ENCODE assay signal across 3 cellular contexts in genomic region chr5:69091771-69092170, GRCh38.
TF ChIP-seq lines count a peak whose summit lies in the region.

No MANE protein-coding gene starts in this region.

TF ChIP-seq in SK-N-SH, 30 proteins besides CTCF, POLR2A, EP300 and RAD21 (continues in another document):
- TF ChIP-seq YY1 (IDR thresholded peaks at IDR 0.05; ENCODE audit: low read depth) (no peak), MXI1 (IDR thresholded peaks at IDR 0.05; ENCODE audit: low read depth, low read length) (no peak), NRF1 (IDR thresholded peaks at IDR 0.05; ENCODE audit: low read depth, low read length) (no peak), FOXM1 (IDR thresholded peaks at IDR 0.05; ENCODE audit: low read depth) (no peak), RCOR1 (IDR thresholded peaks at IDR 0.05; ENCODE audit: low read length) (no peak), PBX3 (IDR thresholded peaks at IDR 0.05) (no peak), USF1 (IDR thresholded peaks at IDR 0.05; ENCODE audit: borderline replicate concordance, low read depth) (no peak), JUND (IDR thresholded peaks at IDR 0.05) (no peak), SMC3 (IDR thresholded peaks at IDR 0.05; ENCODE audit: low read depth, low read length) (no peak), CHD2 (IDR thresholded peaks at IDR 0.05; ENCODE audit: low read length, partially characterized antibody) (no peak), POLR2AphosphoS5 (IDR thresholded peaks at IDR 0.05; ENCODE audit: low read depth, low read length) (no peak), REST (IDR thresholded peaks at IDR 0.05; ENCODE audit: low read depth, low read length) (no peak), FOXJ3 (CRISPR knock-in tag; IDR thresholded peaks at IDR 0.05) (no peak)

TF ChIP-seq in SK-N-SH treated with all-trans-retinoic acid at 6 μM for 48 hours, 23 proteins besides CTCF, POLR2A, EP300 and RAD21:
- TF ChIP-seq ESRRG (CRISPR knock-in tag; IDR thresholded peaks at IDR 0.05) = no peak
- TF ChIP-seq OSR1 (CRISPR knock-in tag; IDR thresholded peaks at IDR 0.05) = no peak
- no peak for TF ChIP-seq ZNF565 (CRISPR knock-in tag; conservative IDR thresholded peaks at IDR 0.05; ENCODE audit: low read depth)
- no peak for TF ChIP-seq ZNF70 (CRISPR knock-in tag; IDR thresholded peaks at IDR 0.05)
- TF ChIP-seq PATZ1 (CRISPR knock-in tag; IDR thresholded peaks at IDR 0.05; ENCODE audit: borderline replicate concordance) = no peak

TF ChIP-seq in HepG2, 621 proteins besides CTCF, POLR2A, EP300 and RAD21:
- TF ChIP-seq AGO2 (optimal IDR thresholded peaks at IDR 0.05; ENCODE audit: low read depth, low read length) (no peak), NONO (IDR thresholded peaks at IDR 0.05) (no peak), NONO (CRISPR knock-in tag; conservative IDR thresholded peaks at IDR 0.05) (no peak), ZNF496 (CRISPR knock-in tag; IDR thresholded peaks at IDR 0.05; ENCODE audit: insufficient replicate concordance) (no peak), MBD4 (IDR thresholded peaks at IDR 0.05; ENCODE audit: borderline replicate concordance, low read length) (no peak), ZNF460 (CRISPR knock-in tag; IDR thresholded peaks at IDR 0.05; ENCODE audit: borderline replicate concordance) (no peak), ZNF451 (CRISPR knock-in tag; IDR thresholded peaks at IDR 0.05) (no peak), ZNF644 (CRISPR knock-in tag; IDR thresholded peaks at IDR 0.05; ENCODE audit: low read depth) (no peak), MEIS1 (CRISPR knock-in tag; IDR thresholded peaks at IDR 0.05; ENCODE audit: borderline replicate concordance) (no peak), TAF15 (IDR thresholded peaks at IDR 0.05; ENCODE audit: low read depth, low read length, poor library complexity, severe bottlenecking) (no peak), HOMEZ (CRISPR knock-in tag; IDR thresholded peaks at IDR 0.05; ENCODE audit: low read depth) (no peak), SMARCC2 (IDR thresholded peaks at IDR 0.05) (no peak), ZNF724P (CRISPR knock-in tag; IDR thresholded peaks at IDR 0.05; ENCODE audit: borderline replicate concordance) (no peak), ZNF143 (CRISPR knock-in tag; IDR thresholded peaks at IDR 0.05) (no peak)
